25 cellular contexts compared by ENCODE assay signal in the genomic region with DNA sequence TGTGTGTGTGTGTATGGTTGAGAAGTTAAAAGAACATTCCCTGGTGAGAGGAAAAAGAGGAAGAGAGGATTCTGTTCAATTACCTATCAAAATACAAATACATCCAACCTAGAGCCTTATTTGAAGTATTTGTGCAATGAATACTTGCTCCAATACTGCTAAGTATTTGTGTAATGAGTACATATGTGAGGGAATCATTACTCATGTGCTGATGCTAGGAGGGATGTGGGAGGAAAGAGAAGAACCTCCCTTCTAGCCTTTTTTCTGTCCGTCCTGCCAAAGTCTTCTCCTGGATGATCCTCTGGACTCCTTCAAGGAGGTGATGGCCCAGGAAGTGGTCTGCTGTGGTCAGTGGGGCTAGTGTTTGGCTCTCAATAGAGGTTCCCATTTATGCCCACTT. TPM values are rescaled to one million over a fixed set of nuclear protein-coding genes. Genes with fewer than 3 reads are reported as not detected.
DNase-seq lines count a peak whose midpoint lies in the region; ATAC-seq and TF ChIP-seq lines count a peak whose summit lies in the region.
"Had no signal": no experiment of that assay in that cellular context is flagged by ENCODE, and none has a peak within 500 bp of the region (broad histone marks: within the 10 kb centered on the region; RNA-seq: fewer than 3 reads in every experiment).

No MANE protein-coding gene starts in this region.

- H3K9me3 ChIP-seq in adipocyte (ENCODE audit: control insufficient read depth, low read length) (no peaks in the 10 kb centered on the region), tibial artery (no peaks in the 10 kb centered on the region)
- H3K9me3 ChIP-seq: gastroesophageal sphincter, lower lobe of right lung, psoas muscle had no signal

- peak overlapping the region; percentile 15 for H3K9ac ChIP-seq in adipocyte (ENCODE audit: low read length)

- peak overlapping the region; percentile 78 to 80 for H3K27ac ChIP-seq in tibial artery
- H3K27ac ChIP-seq: gastroesophageal sphincter, lower lobe of right lung, psoas muscle, SK-N-MC, WERI-Rb-1 had no signal

- no peak overlapping the region for H3K4me3 ChIP-seq in H7 (ENCODE audit: insufficient read depth, low read depth, low read length)
- H3K4me3 ChIP-seq in adipocyte (ENCODE audit: low read length) = no peak overlapping the region
- no peak overlapping the region for H3K4me3 ChIP-seq in fibroblast of pulmonary artery (replicated peaks; ENCODE audit: low read depth, low read length)
- H3K4me3 ChIP-seq in tibial artery = no peak overlapping the region
- H3K4me3 ChIP-seq: gastroesophageal sphincter, lower lobe of right lung, psoas muscle, SK-N-MC, skin epidermis had no signal

- ATAC-seq in HG02981 (IDR thresholded peaks at IDR 0.05; ENCODE audit: unreplicated experiment) = no peak
- ATAC-seq: gastroesophageal sphincter; psoas muscle; stimulated activated memory B cell treated with anti-CD40 and anti-IgM and Interleukin-4, amounts not matched to agents 10 μg/mL and 1 μg/mL and 100 μg/mL, for 72 hours had no signal

- DNase-seq in H7 (peak; percentile 2), adipocyte (ENCODE audit: low read depth) (peak; percentile 26), fibroblast of pulmonary artery (ENCODE audit: low read depth) (peak; percentile 34), tibial artery (no peak), COLO668 (lab: John Stamatoyannopoulos, UW; ENCODE audit: unreplicated experiment) (no peak), hippocampal formation (lab: John Stamatoyannopoulos, UW) (no peak), C1 segment of cervical spinal cord (lab: John Stamatoyannopoulos, UW) (no peak)
- DNase-seq: activated CD4-positive, alpha-beta T cell treated with anti-CD3 and anti-CD28 coated beads, Interleukin-2, amount 50 U/mL, for 48 hours; activated gamma-delta T cell; dermis blood vessel endothelial cell; DND-41; GOT3; lower lobe of right lung; NCI-H1417 treated with DMSO at 0.1 percent for 48 hours; NCI-H2107; NCI-H510A treated with DMSO at 0.1 percent for 48 hours; psoas muscle; T-helper 2 cell; WERI-Rb-1 had no signal

- H3K4me1 ChIP-seq in adipocyte (ENCODE audit: control insufficient read depth, insufficient read depth, low read length) = peaks cover 51% of the 10 kb centered on the region
- H3K4me1 ChIP-seq in tibial artery = peaks cover 0 to 100% (median 49%) of the 10 kb centered on the region in 4 donors
- H3K4me1 ChIP-seq: lower lobe of right lung, psoas muscle had no signal

- TF ChIP-seq CTCF in fibroblast of pulmonary artery (IDR thresholded peaks at IDR 0.05; ENCODE audit: low read length, missing control alignments) (no peak), tibial artery (IDR thresholded peaks at IDR 0.05) (no peak)

- no peaks in the 10 kb centered on the region for H3K36me3 ChIP-seq in H7 (replicated peaks; ENCODE audit: control insufficient read depth, insufficient read depth, low read length)
- H3K36me3 ChIP-seq in adipocyte (ENCODE audit: control insufficient read depth, insufficient read depth, low read length, severe bottlenecking) = no peaks in the 10 kb centered on the region
- no peaks in the 10 kb centered on the region for H3K36me3 ChIP-seq in tibial artery
- H3K36me3 ChIP-seq: gastroesophageal sphincter, lower lobe of right lung, WERI-Rb-1 had no signal

- intact Hi-C loops in tibial artery (cut with DNase I; ENCODE audit: low total_unique reads) = no loop called here

- no peaks in the 10 kb centered on the region for H3K27me3 ChIP-seq in H7 (ENCODE audit: control insufficient read depth, insufficient read depth, low read length)
- H3K27me3 ChIP-seq in adipocyte (replicated peaks; ENCODE audit: control insufficient read depth, insufficient read depth, low read length) = no peaks in the 10 kb centered on the region
- no peaks in the 10 kb centered on the region for H3K27me3 ChIP-seq in tibial artery
- H3K27me3 ChIP-seq: gastroesophageal sphincter had no signal

RNA-seq across cellular contexts. Expression of a gene that starts 36.0 kb away (rescaled TPM):
- not detected in 2 replicates for total RNA-seq in H7 (2014; rRNA removed; shearing (Covaris generic))
- total RNA-seq: dermis blood vessel endothelial cell, gastroesophageal sphincter, lower lobe of right lung, MCF 10A, psoas muscle had no signal

RNA-seq across cellular contexts. Expression of a gene that starts 54.3 kb away (rescaled TPM):
- total RNA-seq in H7 (2014; rRNA removed; shearing (Covaris generic)) = 13.9 and 17.3 TPM in 2 replicates

Comparison
In these comparisons a context has a peak if more than half of its experiments do, and no peak if none do; other contexts are left out.
1. DNase-seq: peak in H7 (single experiment), adipocyte (single experiment) and fibroblast of pulmonary artery (single experiment); none in tibial artery (0 of 2), COLO668 (single experiment), hippocampal formation (0 of 2) and C1 segment of cervical spinal cord (0 of 14).